In the genomic region with DNA sequence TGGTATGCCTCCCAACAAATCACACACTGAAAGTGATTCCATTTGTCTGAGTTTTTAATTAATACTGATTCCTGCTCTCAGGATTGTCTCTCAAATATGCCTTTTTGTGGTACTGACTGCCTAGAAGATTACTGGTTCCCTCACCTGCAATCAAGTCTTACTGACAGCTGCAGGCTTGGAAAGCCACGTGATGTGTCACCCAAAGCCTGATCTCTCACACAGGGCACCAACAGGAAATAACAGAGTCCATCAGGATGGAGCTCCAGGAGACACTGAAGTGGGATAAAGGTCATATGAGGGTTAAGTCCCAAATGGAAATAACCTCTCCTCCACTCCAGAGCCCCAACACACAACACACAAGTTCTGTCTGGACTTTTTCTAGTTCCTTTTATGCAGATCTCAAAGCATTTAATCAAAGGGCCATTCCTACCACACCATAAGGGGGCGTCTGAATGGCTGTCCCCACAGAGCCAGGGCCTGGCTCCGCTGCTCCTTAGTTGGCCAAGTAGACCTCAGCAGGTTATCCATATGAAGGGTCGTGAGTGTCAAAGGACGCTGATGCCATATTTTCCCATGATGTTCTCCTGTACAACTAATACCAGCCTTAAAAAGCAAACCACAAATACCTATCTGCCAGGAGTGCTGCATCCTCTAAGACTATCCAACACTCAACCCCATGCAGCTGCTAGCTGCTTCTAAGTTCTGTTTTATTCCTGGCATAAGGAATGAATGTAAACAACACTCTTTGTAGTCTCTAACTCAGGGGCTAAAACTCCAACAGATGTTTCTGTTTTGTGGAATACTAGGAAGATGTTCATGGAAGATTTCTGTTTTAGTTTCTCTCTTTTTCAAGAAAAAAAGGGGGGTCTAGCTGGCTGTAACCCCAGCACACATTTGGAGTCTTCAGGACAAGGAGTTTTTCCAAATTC, we compare ENCODE assay signal across 1 cellular context.
TF ChIP-seq lines count a peak whose summit lies in the region.

No MANE protein-coding gene starts in this region.

TF ChIP-seq in HepG2, 621 proteins besides CTCF, POLR2A, EP300 and RAD21:
- TF ChIP-seq KLF6 (CRISPR knock-in tag; IDR thresholded peaks at IDR 0.05) = no peak
- no peak for TF ChIP-seq NFYB (CRISPR knock-in tag; IDR thresholded peaks at IDR 0.05)
- no peak for TF ChIP-seq HMGA1 (CRISPR knock-in tag; conservative IDR thresholded peaks at IDR 0.05)
- no peak for TF ChIP-seq ZNF747 (CRISPR knock-in tag; IDR thresholded peaks at IDR 0.05; ENCODE audit: borderline replicate concordance)
- TF ChIP-seq ZNF256 (CRISPR knock-in tag; conservative IDR thresholded peaks at IDR 0.05) = no peak
- TF ChIP-seq PAF1 (CRISPR knock-in tag; IDR thresholded peaks at IDR 0.05) = no peak
- TF ChIP-seq ZNF207 (IDR thresholded peaks at IDR 0.05; ENCODE audit: borderline replicate concordance) = no peak
- TF ChIP-seq NFYC (CRISPR knock-in tag; IDR thresholded peaks at IDR 0.05) = no peak
- no peak for TF ChIP-seq MYC (CRISPR knock-in tag; IDR thresholded peaks at IDR 0.05; ENCODE audit: borderline replicate concordance)
- TF ChIP-seq MAFF (IDR thresholded peaks at IDR 0.05; ENCODE audit: low read depth, low read length) = no peak
- TF ChIP-seq SP4 (CRISPR knock-in tag; IDR thresholded peaks at IDR 0.05) = no peak
- TF ChIP-seq JUND (CRISPR knock-in tag; IDR thresholded peaks at IDR 0.05) = no peak
- no peak for TF ChIP-seq ZNF136 (CRISPR knock-in tag; IDR thresholded peaks at IDR 0.05; ENCODE audit: low read depth)
- no peak for TF ChIP-seq ZNF337 (CRISPR knock-in tag; IDR thresholded peaks at IDR 0.05; ENCODE audit: borderline replicate concordance, low read depth)
- no peak for TF ChIP-seq CHCHD3 (CRISPR knock-in tag; IDR thresholded peaks at IDR 0.05)
